1 cellular context compared by ENCODE assay signal in genomic region chr10:28089467-28089866, GRCh38.
TF ChIP-seq lines count a peak whose summit lies in the region.

No MANE protein-coding gene starts in this region.

TF ChIP-seq in GM23338, 12 proteins besides CTCF, POLR2A, EP300 and RAD21 (continued from another document):
- TF ChIP-seq REST (IDR thresholded peaks at IDR 0.05; ENCODE audit: unreplicated experiment) (no peak), NANOG (IDR thresholded peaks at IDR 0.05; ENCODE audit: borderline replicate concordance) (no peak), ETS1 (IDR thresholded peaks at IDR 0.05) (no peak), CREB1 (CRISPR knock-in tag; IDR thresholded peaks at IDR 0.05; ENCODE audit: low read depth) (no peak), ZNF114 (CRISPR knock-in tag; IDR thresholded peaks at IDR 0.05) (no peak), EZH2 (IDR thresholded peaks at IDR 0.05; ENCODE audit: low read depth, unreplicated experiment) (no peak), EZH2phosphoT487 (IDR thresholded peaks at IDR 0.05; ENCODE audit: unreplicated experiment) (no peak)
TF ChIP-seq in GM23338: peak in this region for 0.
